ENCODE assay signal across 21 cellular contexts in the genomic region with DNA sequence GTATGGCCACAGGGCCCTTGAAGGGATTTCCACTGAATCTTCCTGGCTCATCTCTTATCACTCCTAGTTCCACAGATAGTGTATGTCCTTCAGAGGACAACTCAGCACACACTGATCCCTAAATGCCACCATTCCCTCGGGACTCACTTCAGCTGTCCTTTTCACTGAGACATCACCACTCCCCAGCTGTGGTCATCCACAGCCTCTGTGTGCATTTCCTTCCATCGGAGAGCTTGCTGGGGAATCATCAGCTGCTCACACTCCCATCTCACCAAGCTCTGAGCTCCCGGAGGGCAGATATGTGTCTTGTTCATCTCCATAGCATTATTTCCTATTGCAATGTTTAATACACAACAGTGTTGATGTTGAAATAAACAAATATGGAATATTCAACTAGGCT.
A peak's percentile ranks its signal among the peaks of the same experiment; 100 is the strongest.
DNase-seq lines count a peak whose midpoint lies in the region; ATAC-seq and TF ChIP-seq lines count a peak whose summit lies in the region.
"Had no signal": no experiment of that assay in that cellular context is flagged by ENCODE, and none has a peak within 500 bp of the region (broad histone marks: within the 10 kb centered on the region; RNA-seq: fewer than 3 reads in every experiment).

No MANE protein-coding gene starts in this region.

- TF ChIP-seq CTCF in fibroblast of mammary gland (conservative IDR thresholded peaks at IDR 0.05; ENCODE audit: control insufficient read depth, insufficient read depth, low read depth, low read length), result no peak
- no peak for TF ChIP-seq CTCF in progenitor cell of endocrine pancreas (IDR thresholded peaks at IDR 0.05; ENCODE audit: unreplicated experiment)
- no peak for TF ChIP-seq CTCF in WTC11 (IDR thresholded peaks at IDR 0.05)

- H3K36me3 Mint-ChIP-seq in activated CD4-positive, alpha-beta T cell treated with anti-CD3 and anti-CD28 coated beads, Interleukin-2, amount 10 ng/mL, durations not matched to agents 24 days and 14 days (ENCODE audit: low read depth), result peaks cover 33% of the 10 kb centered on the region
- H3K36me3 Mint-ChIP-seq in activated T-helper 2 cell treated with anti-CD3 and anti-CD28 coated beads, Interferon-gamma antibody, Interleukin-2, Interleukin-4, amounts not matched to agents 10 μg/mL and 5 μg/mL and 100 μg/mL, durations not matched to agents 14 hours and 24 hours and 36 hours (ENCODE audit: low read depth), result peaks cover 39% of the 10 kb centered on the region
- H3K36me3 Mint-ChIP-seq in progenitor cell of endocrine pancreas (ENCODE audit: insufficient read depth) (peaks cover 1% of the 10 kb centered on the region), WTC11 (peaks cover 5% of the 10 kb centered on the region)
- H3K36me3 Mint-ChIP-seq: CD4-positive, CD25-positive, alpha-beta regulatory T cell had no signal

- CTCF ChIA-PET in WTC11 (lab: Charles Lee), result no interaction called here

- ATAC-seq in WTC11, result no peak

- peaks cover 58% of the 10 kb centered on the region for H3K4me1 Mint-ChIP-seq in activated CD4-positive, alpha-beta T cell treated with anti-CD3 and anti-CD28 coated beads, Interleukin-2, amount 10 ng/mL, durations not matched to agents 24 days and 14 days
- H3K4me1 Mint-ChIP-seq in activated T-helper 2 cell treated with anti-CD3 and anti-CD28 coated beads, Interferon-gamma antibody, Interleukin-2, Interleukin-4, amounts not matched to agents 10 μg/mL and 5 μg/mL and 100 μg/mL, durations not matched to agents 14 hours and 24 hours and 36 hours (ENCODE audit: low read depth), result peaks cover 53% of the 10 kb centered on the region
- peaks cover under 1% of the 10 kb centered on the region for H3K4me1 Mint-ChIP-seq in progenitor cell of endocrine pancreas (ENCODE audit: low read depth)
- H3K4me1 Mint-ChIP-seq in WTC11, result peaks cover 16% of the 10 kb centered on the region

- peaks cover 27% of the 10 kb centered on the region for H3K9me3 Mint-ChIP-seq in activated CD4-positive, alpha-beta T cell treated with anti-CD3 and anti-CD28 coated beads, Interleukin-2, amount 10 ng/mL, durations not matched to agents 24 days and 14 days
- peaks cover 18% of the 10 kb centered on the region for H3K9me3 Mint-ChIP-seq in activated T-helper 2 cell treated with anti-CD3 and anti-CD28 coated beads, Interferon-gamma antibody, Interleukin-2, Interleukin-4, amounts not matched to agents 10 μg/mL and 5 μg/mL and 100 μg/mL, durations not matched to agents 14 hours and 24 hours and 36 hours
- H3K9me3 Mint-ChIP-seq in progenitor cell of endocrine pancreas (ENCODE audit: low read depth) (peaks cover 7% of the 10 kb centered on the region), WTC11 (peaks cover 12% of the 10 kb centered on the region; the same call in 1 of the 2 replicates)

- no peak for DNase-seq in activated CD4-positive, alpha-beta T cell treated with anti-CD3 and anti-CD28 coated beads, Interleukin-2, amount 10 ng/mL, durations not matched to agents 24 days and 14 days
- DNase-seq in activated CD4-positive, alpha-beta T cell treated with anti-CD3 and anti-CD28 coated beads for 48 hours, result no peak
- DNase-seq in activated T-helper 2 cell treated with anti-CD3 and anti-CD28 coated beads, Interferon-gamma antibody, Interleukin-2, Interleukin-4, amounts not matched to agents 10 μg/mL and 5 μg/mL and 100 μg/mL, durations not matched to agents 14 hours and 24 hours and 36 hours (ENCODE audit: low spot score), result no peak
- peak; percentile 18 for DNase-seq in fibroblast of mammary gland (ENCODE audit: low read depth)
- no peak for DNase-seq in progenitor cell of endocrine pancreas (ENCODE audit: low spot score, unreplicated experiment)
- DNase-seq in WTC11 (ENCODE audit: low spot score), result no peak
- no peak for DNase-seq in mucosa of gallbladder (ENCODE audit: low spot score)
- DNase-seq in cardiac septum (ENCODE audit: low spot score), result no peak
- DNase-seq: 8988T; ACHN; CD4-positive, CD25-positive, alpha-beta regulatory T cell; DMS153; DND-41; NCI-H1048; NCI-H1417; NCI-H1694; NCI-H2081; NCI-H2227 treated with DMSO at 0.1 percent for 48 hours; NCI-H526 treated with DMSO at 0.1 percent for 48 hours; Right ventricle myocardium superior; RPMI8226 had no signal

- H3K4me3 ChIP-seq in fibroblast of mammary gland (ENCODE audit: control insufficient read depth, low read depth, low read length), result no peak overlapping the region

- H3K27ac Mint-ChIP-seq in activated CD4-positive, alpha-beta T cell treated with anti-CD3 and anti-CD28 coated beads, Interleukin-2, amount 10 ng/mL, durations not matched to agents 24 days and 14 days, result peak overlapping the region; percentile 81
- H3K27ac Mint-ChIP-seq in activated T-helper 2 cell treated with anti-CD3 and anti-CD28 coated beads, Interferon-gamma antibody, Interleukin-2, Interleukin-4, amounts not matched to agents 10 μg/mL and 5 μg/mL and 100 μg/mL, durations not matched to agents 14 hours and 24 hours and 36 hours, result peak overlapping the region; percentile 67
- H3K27ac Mint-ChIP-seq in progenitor cell of endocrine pancreas, result peak overlapping the region; percentile 33
- no peak overlapping the region for H3K27ac Mint-ChIP-seq in WTC11

- no peak overlapping the region for H3K4me3 Mint-ChIP-seq in activated CD4-positive, alpha-beta T cell treated with anti-CD3 and anti-CD28 coated beads, Interleukin-2, amount 10 ng/mL, durations not matched to agents 24 days and 14 days
- H3K4me3 Mint-ChIP-seq in activated T-helper 2 cell treated with anti-CD3 and anti-CD28 coated beads, Interferon-gamma antibody, Interleukin-2, Interleukin-4, amounts not matched to agents 10 μg/mL and 5 μg/mL and 100 μg/mL, durations not matched to agents 14 hours and 24 hours and 36 hours (ENCODE audit: low read depth), result no peak overlapping the region
- H3K4me3 Mint-ChIP-seq in progenitor cell of endocrine pancreas (ENCODE audit: low read depth) (no peak overlapping the region), WTC11 (no peak overlapping the region)
- H3K4me3 Mint-ChIP-seq: CD4-positive, CD25-positive, alpha-beta regulatory T cell had no signal

- intact Hi-C loops in activated CD4-positive, alpha-beta T cell treated with anti-CD3 and anti-CD28 coated beads, Interleukin-2, amount 10 ng/mL, durations not matched to agents 24 days and 14 days (cut with micrococcal nuclease), result loop anchor here (10.0 kb wide), 1 partner anchor 258 kb away; no protein-coding TSS in a partner anchor
- intact Hi-C loops in activated T-helper 2 cell treated with anti-CD3 and anti-CD28 coated beads, Interferon-gamma antibody, Interleukin-2, Interleukin-4, amounts not matched to agents 10 μg/mL and 5 μg/mL and 100 μg/mL, durations not matched to agents 14 hours and 24 hours and 36 hours (cut with micrococcal nuclease), result loop anchor here (10.0 kb wide), 2 partner anchors 838 to 868 kb away; no protein-coding TSS in a partner anchor
- intact Hi-C loops in cardiac septum (cut with DNase I), result no loop called here

- no peaks in the 10 kb centered on the region for H3K27me3 Mint-ChIP-seq in activated CD4-positive, alpha-beta T cell treated with anti-CD3 and anti-CD28 coated beads, Interleukin-2, amount 10 ng/mL, durations not matched to agents 24 days and 14 days
- H3K27me3 Mint-ChIP-seq in activated T-helper 2 cell treated with anti-CD3 and anti-CD28 coated beads, Interferon-gamma antibody, Interleukin-2, Interleukin-4, amounts not matched to agents 10 μg/mL and 5 μg/mL and 100 μg/mL, durations not matched to agents 14 hours and 24 hours and 36 hours (ENCODE audit: low read depth), result no peaks in the 10 kb centered on the region
- peaks cover 7% of the 10 kb centered on the region for H3K27me3 Mint-ChIP-seq in progenitor cell of endocrine pancreas
- peaks cover 5% of the 10 kb centered on the region; the same call in 1 of the 2 replicates for H3K27me3 Mint-ChIP-seq in WTC11 (ENCODE audit: low read depth)
- H3K27me3 Mint-ChIP-seq: CD4-positive, CD25-positive, alpha-beta regulatory T cell had no signal

- POLR2A ChIA-PET in WTC11 (lab: Charles Lee), result no interaction called here

TF ChIP-seq in WTC11, 78 proteins besides CTCF, POLR2A, EP300 and RAD21 (continues in another document):
- TF ChIP-seq E2F4 (CRISPR knock-in tag; IDR thresholded peaks at IDR 0.05; ENCODE audit: borderline replicate concordance, low read depth) (no peak), ESRRA (CRISPR knock-in tag; IDR thresholded peaks at IDR 0.05; ENCODE audit: borderline replicate concordance) (no peak), ZNF317 (CRISPR knock-in tag; IDR thresholded peaks at IDR 0.05; ENCODE audit: borderline replicate concordance, low read depth) (no peak), ZBTB43 (CRISPR knock-in tag; IDR thresholded peaks at IDR 0.05) (no peak)
